ENCODE assay signal across 9 cellular contexts in genomic region chr5:151151793-151152192, GRCh38. TPM values are rescaled to one million over a fixed set of nuclear protein-coding genes. Genes with fewer than 3 reads are reported as not detected.
A peak's percentile ranks its signal among the peaks of the same experiment; 100 is the strongest.
DNase-seq lines count a peak whose midpoint lies in the region; ATAC-seq, FAIRE-seq and TF ChIP-seq lines count a peak whose summit lies in the region.
"Had no signal": no experiment of that assay in that cellular context is flagged by ENCODE, and none has a peak within 500 bp of the region (broad histone marks: within the 10 kb centered on the region; RNA-seq: fewer than 3 reads in every experiment).

No MANE protein-coding gene starts in this region.

- H3K27ac ChIP-seq in heart left ventricle, result peak overlapping the region in 10 of 12 donors; percentile 33 to 94 (median 64)
- H3K27ac ChIP-seq: epithelial cell of prostate had no signal

- peaks cover 0 to 22% (median 11%) of the 10 kb centered on the region in 9 donors for H3K36me3 ChIP-seq in heart left ventricle

- H3K27me3 ChIP-seq in heart left ventricle, result no peaks in the 10 kb centered on the region

- H3K4me1 Mint-ChIP-seq in T-helper 2 cell treated with Interferon-gamma antibody and Interleukin-4, amounts not matched to agents 5 μg/mL and 100 μg/mL, for 36 hours (ENCODE audit: low read depth), result peaks cover 80% of the 10 kb centered on the region

- H3K27me3 Mint-ChIP-seq in T-helper 2 cell treated with Interferon-gamma antibody and Interleukin-4, amounts not matched to agents 5 μg/mL and 100 μg/mL, for 36 hours (ENCODE audit: low read depth), result no peaks in the 10 kb centered on the region

- ATAC-seq in HG02610 (IDR thresholded peaks at IDR 0.05; ENCODE audit: unreplicated experiment) (peak; percentile 61), heart left ventricle (peak in 3 of 4 donors; percentile 14 to 40 (median 29))

- FAIRE-seq in urothelium cell line (lab: Jason Lieb, UNC), result no peak

- intact Hi-C loops in heart left ventricle (cut with DNase I), result loop anchor here in 2 of 10 donors (10.0 kb wide), 2 partner anchors 357 to 367 kb away; no protein-coding TSS in a partner anchor

- 47 to 51% (median 50%) methylated on average over 5 of the region's 5 CpGs for WGBS in heart left ventricle, 4 donors

- H3K4me3 Mint-ChIP-seq in T-helper 2 cell treated with Interferon-gamma antibody and Interleukin-4, amounts not matched to agents 5 μg/mL and 100 μg/mL, for 36 hours, result peak overlapping the region; percentile 85

- no peaks in the 10 kb centered on the region for H3K9me3 Mint-ChIP-seq in T-helper 2 cell treated with Interferon-gamma antibody and Interleukin-4, amounts not matched to agents 5 μg/mL and 100 μg/mL, for 36 hours

- POLR2A ChIA-PET in GM10248 (lab: Yijun Ruan, JAX), result interaction anchor here (2.6 kb wide), 1 partner anchor 10 kb away, joined by 13 read pairs; no protein-coding TSS in a partner anchor

- peaks cover 76% of the 10 kb centered on the region for H3K36me3 Mint-ChIP-seq in T-helper 2 cell treated with Interferon-gamma antibody and Interleukin-4, amounts not matched to agents 5 μg/mL and 100 μg/mL, for 36 hours (ENCODE audit: low read depth)

- H3K27ac Mint-ChIP-seq in T-helper 2 cell treated with Interferon-gamma antibody and Interleukin-4, amounts not matched to agents 5 μg/mL and 100 μg/mL, for 36 hours, result peak overlapping the region; percentile 93

- CTCF ChIA-PET in GM10248 (lab: Yijun Ruan, JAX), result interaction anchor here (0.8 to 9.4 kb wide), 8 partner anchors 11 to 38 kb away, joined by 3 to 93 read pairs (median 8); no protein-coding TSS in a partner anchor

- no peak for TF ChIP-seq CTCF in GM10248 (IDR thresholded peaks at IDR 0.05; ENCODE audit: control extremely low read depth, extremely low read depth, low read depth, missing control alignments)
- no peak for TF ChIP-seq CTCF in heart left ventricle (IDR thresholded peaks at IDR 0.05)

- no peak for TF ChIP-seq POLR2A in heart left ventricle (IDR thresholded peaks at IDR 0.05)

- H3K4me1 ChIP-seq in heart left ventricle, result peaks cover 19 to 99% (median 72%) of the 10 kb centered on the region in 12 donors

- peak; percentile 52 for DNase-seq in GM10248 (ENCODE audit: extremely low spot score)
- DNase-seq in T-helper 2 cell treated with Interferon-gamma antibody and Interleukin-4, amounts not matched to agents 5 μg/mL and 100 μg/mL, for 36 hours (ENCODE audit: low spot score), result peak; percentile 81
- no peak for DNase-seq in heart left ventricle
- peak; percentile 42 to 77 for DNase-seq in stimulated activated CD8-positive, alpha-beta memory T cell treated with anti-CD3 and anti-CD28 coated beads, Interleukin-7, amount 100 ng/mL, for 48 hours (ENCODE audit: extremely low read depth in 1 of 2, low read depth in 1 of 2)
- DNase-seq in occipital lobe (lab: John Stamatoyannopoulos, UW), result no peak
- DNase-seq in urothelium cell line (ENCODE audit: low spot score), result no peak
- DNase-seq in NCI-H2081 (lab: John Stamatoyannopoulos, UW), result no peak

- no peak overlapping the region for H3K4me3 ChIP-seq in heart left ventricle

- H3K9me3 ChIP-seq in heart left ventricle, result no peaks in the 10 kb centered on the region

RNA-seq across cellular contexts. Expression of gene ANXA6, which starts 5.8 kb away (rescaled TPM):
- total RNA-seq in heart left ventricle, result 100 to 1,000 TPM; 179 to 287 (median 220) TPM
- polyA plus RNA-seq in heart left ventricle, result 100 to 1,000 TPM; 171 to 202 TPM
- 74.7 TPM for total RNA-seq in occipital lobe

Comparison
In these comparisons a context has a peak if more than half of its experiments do, and no peak if none do; other contexts are left out.
1. DNase-seq: peak in GM10248 (single experiment), T-helper 2 cell treated with Interferon-gamma antibody and Interleukin-4, amounts not matched to agents 5 μg/mL and 100 μg/mL, for 36 hours (single experiment) and stimulated activated CD8-positive, alpha-beta memory T cell treated with anti-CD3 and anti-CD28 coated beads, Interleukin-7, amount 100 ng/mL, for 48 hours (2 of 2); none in heart left ventricle (0 of 5), occipital lobe (single experiment), urothelium cell line (single experiment) and NCI-H2081 (0 of 2).